Comparison of ENCODE assay signal across 11 cellular contexts in the genomic region with DNA sequence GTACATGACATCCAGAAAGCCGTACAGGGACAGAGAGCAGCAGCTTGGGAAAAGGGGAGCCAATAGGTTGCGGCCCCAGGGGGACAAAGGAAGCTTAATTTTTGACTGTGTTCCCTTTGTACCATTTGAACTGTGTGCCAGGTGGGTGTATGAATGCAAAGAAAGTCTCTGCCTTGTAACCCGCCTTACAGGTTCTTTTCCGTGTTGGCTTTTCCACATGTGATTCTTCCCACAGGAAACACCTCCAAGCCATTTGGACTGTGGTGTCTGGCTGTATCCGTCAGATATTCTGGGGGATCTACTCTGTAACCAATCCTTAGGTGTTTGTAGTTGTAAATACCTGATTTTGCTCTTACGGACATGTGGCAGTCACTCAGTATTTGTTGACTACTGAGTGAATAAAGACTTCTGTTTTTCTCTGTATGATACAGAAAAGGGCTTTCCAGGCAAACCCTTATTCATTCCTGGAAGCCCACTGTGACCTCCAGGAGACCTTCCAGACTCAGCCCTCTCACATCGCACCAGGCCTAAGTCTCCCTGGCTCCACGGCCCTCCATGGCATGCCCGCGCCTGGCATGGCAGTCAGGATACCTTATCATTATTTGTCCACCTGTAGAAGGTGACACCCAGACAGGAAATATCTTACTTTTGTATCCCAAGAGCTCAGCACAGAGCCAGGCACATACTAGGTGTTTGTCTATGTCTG. TPM values are rescaled to one million over a fixed set of nuclear protein-coding genes. Genes with fewer than 3 reads are reported as not detected.
DNase-seq lines count a peak whose midpoint lies in the region; ATAC-seq and TF ChIP-seq lines count a peak whose summit lies in the region.
"Had no signal": no experiment of that assay in that cellular context is flagged by ENCODE, and none has a peak within 500 bp of the region (broad histone marks: within the 10 kb centered on the region; RNA-seq: fewer than 3 reads in every experiment).

No MANE protein-coding gene starts in this region.

- intact Hi-C loops in heart left ventricle (cut with DNase I): loop anchor here in 5 of 10 donors (5.0 kb wide), 3 partner anchors 34 to 104 kb away; no protein-coding TSS in a partner anchor
- intact Hi-C loops in cardiac septum (cut with DNase I): loop anchor here (5.0 kb wide), 1 partner anchor 34 kb away; no protein-coding TSS in a partner anchor
- intact Hi-C loops in vagina (cut with DNase I): loop anchor here (5.0 kb wide), 1 partner anchor 34 kb away; no protein-coding TSS in a partner anchor

- H3K27ac ChIP-seq in heart left ventricle (peak overlapping the region in 11 of 12 donors; percentile 82 to 96 (median 91)), muscle layer of colon (ENCODE audit: low read depth, low read length) (peak overlapping the region; percentile 4), vagina (peak overlapping the region; percentile 87)
- H3K27ac ChIP-seq: KMS-11 had no signal

- H3K36me3 ChIP-seq in heart left ventricle: peaks cover 0 to 18% (median 0%) of the 10 kb centered on the region in 9 donors
- H3K36me3 ChIP-seq in muscle layer of colon (ENCODE audit: insufficient read depth, low read length): no peaks in the 10 kb centered on the region
- H3K36me3 ChIP-seq in vagina: no peaks in the 10 kb centered on the region

- peak overlapping the region; percentile 38 for H3K9ac ChIP-seq in muscle layer of colon (ENCODE audit: low read length)
- H3K9ac ChIP-seq: KMS-11 had no signal

- H3K9me3 ChIP-seq in heart left ventricle (no peaks in the 10 kb centered on the region), muscle layer of colon (ENCODE audit: low read length) (no peaks in the 10 kb centered on the region), vagina (no peaks in the 10 kb centered on the region)

- DNase-seq in heart left ventricle (no peak), cardiac septum (ENCODE audit: low spot score) (no peak), cardiac fibroblast (ENCODE audit: low read depth in 2 of 2) (no peak), vagina (ENCODE audit: extremely low spot score in 2 of 2) (no peak), SIG-M5 (lab: John Stamatoyannopoulos, UW) (no peak)
- no peak for DNase-seq in effector CD8-positive, alpha-beta T cell (lab: John Stamatoyannopoulos, UW)
- DNase-seq: EL, erythroblast had no signal

- ATAC-seq in heart left ventricle (no peak), GM21526 (IDR thresholded peaks at IDR 0.05; ENCODE audit: low FRiP score, unreplicated experiment) (no peak)

- 39 to 53% (median 44%) methylated on average over 10 of the region's 10 CpGs for WGBS in heart left ventricle, 4 donors

- H3K4me3 ChIP-seq in heart left ventricle (peak overlapping the region; percentile 52 to 92 (median 73)), cardiac fibroblast (replicated peaks in 1 of 2; ENCODE audit: low read depth in 2 of 2, low read length in 2 of 2) (peak overlapping the region; percentile 66 to 70), muscle layer of colon (ENCODE audit: low read depth in 1 of 2, low read length in 2 of 2) (peak overlapping the region; percentile 7 to 72), vagina (peak overlapping the region; percentile 58 to 93)

- TF ChIP-seq CTCF in heart left ventricle (IDR thresholded peaks at IDR 0.05): no peak
- no peak for TF ChIP-seq CTCF in cardiac fibroblast (IDR thresholded peaks at IDR 0.05; ENCODE audit: low read depth, low read length)
- TF ChIP-seq CTCF in vagina (IDR thresholded peaks at IDR 0.05): no peak

- TF ChIP-seq POLR2A in heart left ventricle (IDR thresholded peaks at IDR 0.05): no peak
- TF ChIP-seq POLR2A in vagina (IDR thresholded peaks at IDR 0.05): no peak

- H3K4me1 ChIP-seq in heart left ventricle: peaks cover 7 to 79% (median 57%) of the 10 kb centered on the region in 12 donors
- H3K4me1 ChIP-seq in muscle layer of colon (ENCODE audit: insufficient read depth, low read length): peaks cover 25% of the 10 kb centered on the region
- H3K4me1 ChIP-seq in vagina: peaks cover 13% of the 10 kb centered on the region

- H3K27me3 ChIP-seq in heart left ventricle: peaks cover 0 to 6% (median 0%) of the 10 kb centered on the region in 9 donors
- H3K27me3 ChIP-seq in muscle layer of colon (ENCODE audit: control insufficient read depth in 1 of 2, insufficient read depth in 2 of 2, low read length in 2 of 2): no peaks in the 10 kb centered on the region
- H3K27me3 ChIP-seq in vagina: no peaks in the 10 kb centered on the region

RNA-seq across cellular contexts. Expression of gene LRRFIP1, which starts 1.2 kb away (rescaled TPM):
- total RNA-seq in heart left ventricle (100 to 1,000 TPM in 8 of 9 donors, 10 to 100 TPM in 1; 78.7 to 151 (median 111) TPM), cardiac septum (157 TPM), vagina (132 TPM)
- polyA plus RNA-seq in heart left ventricle: 100 to 1,000 TPM in 1 of 2 donors, 10 to 100 TPM in 1; 87.6 to 128 TPM

RNA-seq across cellular contexts. Expression of gene RAB17, which starts 38.1 kb away (rescaled TPM):
- total RNA-seq in heart left ventricle (1 to 10 TPM; 1.1 to 7.3 (median 3.6) TPM), cardiac septum (3.5 TPM), vagina (not detected)
- polyA plus RNA-seq in heart left ventricle: 1 to 10 TPM; 5.6 TPM

Comparison
In these comparisons a context has a peak if more than half of its experiments do, and no peak if none do; other contexts are left out.
1. H3K27ac ChIP-seq: peak in every context shown above with its lines; median percentile 91 in heart left ventricle; 87 in vagina; 4 in muscle layer of colon.